ENCODE assay signal across 8 cellular contexts in genomic region chr11:8225589-8226036, GRCh38. TPM values are rescaled to one million over a fixed set of nuclear protein-coding genes. Genes with fewer than 3 reads are reported as not detected.
A peak's percentile ranks its signal among the peaks of the same experiment; 100 is the strongest.
DNase-seq lines count a peak whose midpoint lies in the region; ATAC-seq, FAIRE-seq and TF ChIP-seq lines count a peak whose summit lies in the region.

No MANE protein-coding gene starts in this region.

- no peak for TF ChIP-seq POLR2A in GM12891 (IDR thresholded peaks at IDR 0.05; ENCODE audit: low read depth, low read length)

- peaks cover 2% of the 10 kb centered on the region for H3K27me3 Mint-ChIP-seq in activated naive CD4-positive, alpha-beta T cell treated with anti-CD3 and anti-CD28 coated beads, Interleukin-2, amount 10 ng/mL, durations not matched to agents 7 days and 5 days

- CTCF ChIA-PET in activated naive CD4-positive, alpha-beta T cell treated with anti-CD3 and anti-CD28 coated beads, Interleukin-2, amount 10 ng/mL, durations not matched to agents 7 days and 5 days (lab: Charles Lee) = no interaction called here

- TF ChIP-seq CTCF in cardiac muscle cell (IDR thresholded peaks at IDR 0.05; ENCODE audit: low read depth, low read length) = peak; percentile 89

- DNase-seq in A172 (ENCODE audit: low spot score) = peak; percentile 63
- DNase-seq in GM12891 (ENCODE audit: insufficient read length, low spot score) = peak; percentile 88
- DNase-seq in Jurkat, Clone E6-1 (ENCODE audit: low read depth, low spot score) = peak; percentile 48
- peak; percentile 79 to 92 for DNase-seq in SJCRH30
- peak; percentile 76 for DNase-seq in activated naive CD4-positive, alpha-beta T cell treated with anti-CD3 and anti-CD28 coated beads, Interleukin-2, amount 10 ng/mL, durations not matched to agents 7 days and 5 days
- peak; percentile 72 to 88 for DNase-seq in cardiac muscle cell (ENCODE audit: low read depth in 1 of 2, low spot score in 1 of 2)
- DNase-seq in renal cortical epithelial cell (ENCODE audit: low read depth) = peak; percentile 36

- H3K4me1 ChIP-seq in SJCRH30 (peaks cover 7% of the 10 kb centered on the region), cardiac muscle cell (ENCODE audit: low read depth) (no peaks in the 10 kb centered on the region)

- no peaks in the 10 kb centered on the region; the same call in 1 of the 2 replicates for H3K27me3 ChIP-seq in SJCRH30
- H3K27me3 ChIP-seq in cardiac muscle cell = no peaks in the 10 kb centered on the region

- H3K4me1 Mint-ChIP-seq in activated naive CD4-positive, alpha-beta T cell treated with anti-CD3 and anti-CD28 coated beads, Interleukin-2, amount 10 ng/mL, durations not matched to agents 7 days and 5 days = no peaks in the 10 kb centered on the region

- H3K4me3 ChIP-seq in Jurkat, Clone E6-1 (ENCODE audit: low read length) = no peak overlapping the region
- H3K4me3 ChIP-seq in SJCRH30 = no peak overlapping the region
- H3K4me3 ChIP-seq in cardiac muscle cell = no peak overlapping the region

- FAIRE-seq in GM12891 (lab: Jason Lieb, UNC) = peak; percentile 85

- H3K27ac Mint-ChIP-seq in activated naive CD4-positive, alpha-beta T cell treated with anti-CD3 and anti-CD28 coated beads, Interleukin-2, amount 10 ng/mL, durations not matched to agents 7 days and 5 days = no peak overlapping the region

- H3K36me3 Mint-ChIP-seq in activated naive CD4-positive, alpha-beta T cell treated with anti-CD3 and anti-CD28 coated beads, Interleukin-2, amount 10 ng/mL, durations not matched to agents 7 days and 5 days = no peaks in the 10 kb centered on the region

- H3K9me3 ChIP-seq in SJCRH30 (replicated peaks) = no peaks in the 10 kb centered on the region
- no peaks in the 10 kb centered on the region for H3K9me3 ChIP-seq in cardiac muscle cell (ENCODE audit: low read depth)

- ATAC-seq in HG03378 (IDR thresholded peaks at IDR 0.05; ENCODE audit: unreplicated experiment) = no peak

- no peaks in the 10 kb centered on the region for H3K36me3 ChIP-seq in SJCRH30
- H3K36me3 ChIP-seq in cardiac muscle cell = no peaks in the 10 kb centered on the region

- no peak overlapping the region for H3K4me3 Mint-ChIP-seq in activated naive CD4-positive, alpha-beta T cell treated with anti-CD3 and anti-CD28 coated beads, Interleukin-2, amount 10 ng/mL, durations not matched to agents 7 days and 5 days

- H3K9me3 Mint-ChIP-seq in activated naive CD4-positive, alpha-beta T cell treated with anti-CD3 and anti-CD28 coated beads, Interleukin-2, amount 10 ng/mL, durations not matched to agents 7 days and 5 days = no peaks in the 10 kb centered on the region

- no peak overlapping the region for H3K27ac ChIP-seq in SJCRH30
- H3K27ac ChIP-seq in cardiac muscle cell = no peak overlapping the region

TF ChIP-seq in GM12891, 5 proteins besides CTCF, POLR2A, EP300 and RAD21:
- no peak for TF ChIP-seq SPI1 (IDR thresholded peaks at IDR 0.05; ENCODE audit: low read depth, low read length)
- TF ChIP-seq TAF1 (IDR thresholded peaks at IDR 0.05; ENCODE audit: low read depth, low read length) = no peak
- TF ChIP-seq POLR2AphosphoS5 (IDR thresholded peaks at IDR 0.05; ENCODE audit: low read depth, low read length) = no peak
- TF ChIP-seq POU2F2 (IDR thresholded peaks at IDR 0.05; ENCODE audit: low read depth, low read length) = no peak
- no peak for TF ChIP-seq PAX5 (IDR thresholded peaks at IDR 0.05; ENCODE audit: insufficient read depth, low read length, severe bottlenecking)

RNA-seq across cellular contexts. Expression of gene LMO1, which starts 38.1 kb away (rescaled TPM):
- 0.22 and 1.7 TPM in 2 replicates for total RNA-seq in A172 (2014; rRNA removed; shearing (Covaris generic))
- polyA plus RNA-seq in GM12891 (2012; ENCODE audit: low read depth, missing spikeins) = not detected
- polyA plus RNA-seq in Jurkat, Clone E6-1 (2012; ENCODE audit: insufficient read depth, insufficient read length) = 10.7 TPM
- total RNA-seq in SJCRH30 (2014; rRNA removed; shearing (Covaris generic)) = 0.20 and 0.24 TPM in 2 replicates
- 0.45 and 1.4 TPM in 2 replicates for total RNA-seq in cardiac muscle cell
- 2.4 and 3.6 TPM in 2 replicates for polyA plus RNA-seq in cardiac muscle cell
- total RNA-seq in renal cortical epithelial cell = 0.40 TPM in 1 of 2 replicates, not detected in the other

RNA-seq across cellular contexts. Expression of gene RIC3, which starts 56.8 kb away (rescaled TPM):
- 1.1 TPM in 1 of 2 replicates, not detected in the other for total RNA-seq in A172 (2014; rRNA removed; shearing (Covaris generic))
- 8.6 TPM for polyA plus RNA-seq in GM12891 (2012; ENCODE audit: low read depth, missing spikeins)
- not detected for polyA plus RNA-seq in Jurkat, Clone E6-1 (2012; ENCODE audit: insufficient read depth, insufficient read length)
- not detected in 2 replicates for total RNA-seq in SJCRH30 (2014; rRNA removed; shearing (Covaris generic))
- total RNA-seq in cardiac muscle cell (8.7 and 14.3 TPM in 2 replicates), renal cortical epithelial cell (2.4 and 6.1 TPM in 2 replicates)
- 12.4 and 22.1 TPM in 2 replicates for polyA plus RNA-seq in cardiac muscle cell

Comparison
In these comparisons a context has a peak if more than half of its experiments do, and no peak if none do; other contexts are left out.
1. DNase-seq: peak in every context shown above with its lines; median percentile 88 in GM12891; 86 in SJCRH30; 80 in cardiac muscle cell; 76 in activated naive CD4-positive, alpha-beta T cell treated with anti-CD3 and anti-CD28 coated beads, Interleukin-2, amount 10 ng/mL, durations not matched to agents 7 days and 5 days; 63 in A172; 48 in Jurkat, Clone E6-1; 36 in renal cortical epithelial cell.